In genomic region chr13:79703772-79704171, GRCh38 we compare ENCODE assay signal across 22 cellular contexts.
DNase-seq lines count a peak whose midpoint lies in the region; ATAC-seq and TF ChIP-seq lines count a peak whose summit lies in the region.
"Had no signal": no experiment of that assay in that cellular context is flagged by ENCODE, and none has a peak within 500 bp of the region (broad histone marks: within the 10 kb centered on the region; RNA-seq: fewer than 3 reads in every experiment).

No MANE protein-coding gene starts in this region.

- H2AFZ ChIP-seq in MM.1S (ENCODE audit: low read length) (no peak overlapping the region), GM23248 (no peak overlapping the region)

- no peaks in the 10 kb centered on the region for H3K27me3 ChIP-seq in MM.1S (replicated peaks; ENCODE audit: insufficient read depth, low read length)
- H3K27me3 ChIP-seq in GM23248 (replicated peaks; ENCODE audit: insufficient read depth): no peaks in the 10 kb centered on the region
- H3K27me3 ChIP-seq: cardiac muscle cell, vagina had no signal

- 88 to 96% methylated on average over 1 of the region's 1 CpG for whole genome bisulfite sequencing in GM23248 (ENCODE audit: low coverage in 1 of 2, low lambda C conversion rate in 2 of 2, missing lambda C conversion rate in 2 of 2), 2 experiments

- H3K27ac ChIP-seq in MM.1S (ENCODE audit: low read length): peak overlapping the region; percentile 29; the same call in 1 of the 2 replicates
- no peak overlapping the region for H3K27ac ChIP-seq in GM23248
- H3K27ac ChIP-seq: cardiac muscle cell, vagina had no signal

- DNase-seq in MM.1S (peak; percentile 69), GM23248 (no peak), NCI-H446 (lab: John Stamatoyannopoulos, UW) (no peak)
- DNase-seq in effector CD8-positive, alpha-beta T cell (lab: John Stamatoyannopoulos, UW): no peak
- DNase-seq: anterior cingulate cortex; C1 segment of cervical spinal cord; Calu3; HFFc6; left cardiac atrium; NCI-H1436 treated with DMSO at 0.1 percent for 48 hours; NCI-H510A treated with DMSO at 0.1 percent for 48 hours; NK-92 treated with Interleukin-12 subunit alpha and Interleukin-12 subunit beta, amount 100 ng/mL, for 24 hours; nucleus accumbens; SHP77 treated with DMSO at 0.1 percent for 48 hours; stimulated activated CD4-positive, alpha-beta T cell treated with anti-CD3 and anti-CD28 coated beads, Interleukin-2, amount 100 ng/mL, for 24 hours had no signal

- H3K36me3 ChIP-seq in MM.1S (replicated peaks; ENCODE audit: insufficient read depth, low read length): no peaks in the 10 kb centered on the region
- H3K36me3 ChIP-seq in GM23248 (ENCODE audit: low read depth): no peaks in the 10 kb centered on the region
- H3K36me3 ChIP-seq: cardiac muscle cell, vagina had no signal

- H3K4me2 ChIP-seq in MM.1S (ENCODE audit: low read depth, low read length) (peak overlapping the region; percentile 20; the same call in 1 of the 2 replicates), GM23248 (ENCODE audit: unreplicated experiment) (no peak overlapping the region)

- ATAC-seq in GM18867 (IDR thresholded peaks at IDR 0.05; ENCODE audit: unreplicated experiment): peak; percentile 100
- ATAC-seq in GM21390 (IDR thresholded peaks at IDR 0.05; ENCODE audit: unreplicated experiment): peak; percentile 61
- ATAC-seq in HG03025 (IDR thresholded peaks at IDR 0.05; ENCODE audit: low FRiP score, unreplicated experiment): peak; percentile 71
- ATAC-seq in esophagus mucosa: no peak
- ATAC-seq: left cardiac atrium; stimulated activated effector memory CD8-positive, alpha-beta T cell treated with anti-CD3 and anti-CD28 coated beads, Interleukin-12 subunit alpha, Interleukin-12 subunit beta, amount 100 ng/mL, for 72 hours had no signal

- H3K9me3 ChIP-seq in MM.1S (replicated peaks; ENCODE audit: insufficient read depth, low read length): no peaks in the 10 kb centered on the region; the same call in 1 of the 2 replicates
- no peaks in the 10 kb centered on the region for H3K9me3 ChIP-seq in GM23248 (ENCODE audit: low read depth)
- H3K9me3 ChIP-seq: vagina had no signal

- in situ Hi-C loops in GM23248 (cut with MboI): no loop called here

- H3K9me2 ChIP-seq in MM.1S (replicated peaks; ENCODE audit: insufficient read depth, low read length) (no peaks in the 10 kb centered on the region), GM23248 (ENCODE audit: insufficient read depth) (no peaks in the 10 kb centered on the region)

- H3F3A ChIP-seq in MM.1S (ENCODE audit: insufficient read depth, low read length): no peaks in the 10 kb centered on the region
- no peaks in the 10 kb centered on the region for H3F3A ChIP-seq in GM23248 (ENCODE audit: insufficient read depth)

- H3K4me3 ChIP-seq in MM.1S (ENCODE audit: low read length) (no peak overlapping the region), GM23248 (no peak overlapping the region)
- H3K4me3 ChIP-seq: cardiac muscle cell, vagina had no signal

- H3K79me2 ChIP-seq in MM.1S (ENCODE audit: low read length) (no peaks in the 10 kb centered on the region), GM23248 (ENCODE audit: insufficient read depth) (no peaks in the 10 kb centered on the region)

- H3K4me1 ChIP-seq in MM.1S (ENCODE audit: low read length) (peaks cover 12% of the 10 kb centered on the region), GM23248 (ENCODE audit: insufficient read depth) (peaks cover 1% of the 10 kb centered on the region; the same call in 1 of the 2 replicates)
- H3K4me1 ChIP-seq: vagina had no signal

- TF ChIP-seq CTCF in MM.1S (IDR thresholded peaks at IDR 0.05; ENCODE audit: low read length): no peak

- H3K9ac ChIP-seq in MM.1S (ENCODE audit: low read length): no peak overlapping the region
- H3K9ac ChIP-seq in GM23248: no peak overlapping the region

- H4K20me1 ChIP-seq in MM.1S (ENCODE audit: insufficient read depth, low read length) (no peaks in the 10 kb centered on the region), GM23248 (ENCODE audit: insufficient read depth) (no peaks in the 10 kb centered on the region)
